In genomic region chr17:2393184-2393953, GRCh38 we compare ENCODE assay signal across 8 cellular contexts. TPM values are rescaled to one million over a fixed set of nuclear protein-coding genes. Genes with fewer than 3 reads are reported as not detected.
A peak's percentile ranks its signal among the peaks of the same experiment; 100 is the strongest.
DNase-seq lines count a peak whose midpoint lies in the region; ATAC-seq and TF ChIP-seq lines count a peak whose summit lies in the region.

No MANE protein-coding gene starts in this region.

- peaks cover 16% of the 10 kb centered on the region for H3K36me3 ChIP-seq in DOHH2 (ENCODE audit: control insufficient read depth, low read length)
- peaks cover 0 to 9% (median 4%) of the 10 kb centered on the region in 4 donors for H3K36me3 ChIP-seq in stomach

- peaks cover 67% of the 10 kb centered on the region for H3K4me1 Mint-ChIP-seq in neural crest cell

- H3K27me3 ChIP-seq in DOHH2 (ENCODE audit: control insufficient read depth, low read length) (no peaks in the 10 kb centered on the region), stomach (no peaks in the 10 kb centered on the region)

- H4K20me1 ChIP-seq in DOHH2 (ENCODE audit: control insufficient read depth, insufficient read depth, low read depth, low read length): no peaks in the 10 kb centered on the region; the same call in 1 of the 2 replicates

- TF ChIP-seq CTCF in DOHH2 (IDR thresholded peaks at IDR 0.05; ENCODE audit: low read depth, low read length, poor library complexity, severe bottlenecking) (no peak), fibroblast of villous mesenchyme (IDR thresholded peaks at IDR 0.05; ENCODE audit: insufficient read depth, low read depth, low read length) (no peak), neural crest cell (conservative IDR thresholded peaks at IDR 0.05) (no peak), stomach (IDR thresholded peaks at IDR 0.05) (no peak)

- intact Hi-C loops in stomach (cut with DNase I; ENCODE audit: low total_unique reads): no loop called here

- H3K4me1 ChIP-seq in DOHH2 (ENCODE audit: control insufficient read depth, low read length): peaks cover 55% of the 10 kb centered on the region
- peaks cover 55 to 83% (median 77%) of the 10 kb centered on the region in 4 donors for H3K4me1 ChIP-seq in stomach

- ATAC-seq in GM21576 (IDR thresholded peaks at IDR 0.05; ENCODE audit: unreplicated experiment): peak; percentile 35

- DNase-seq in activated gamma-delta T cell (lab: John Stamatoyannopoulos, UW) (peak; percentile 91), fibroblast of villous mesenchyme (ENCODE audit: low read depth) (peak; percentile 87), neural crest cell (ENCODE audit: low read depth, low spot score) (peak; percentile 69), stomach (peak; percentile 95)

- no peaks in the 10 kb centered on the region for H3K9me3 Mint-ChIP-seq in neural crest cell

- peaks cover 6% of the 10 kb centered on the region for H3F3A ChIP-seq in DOHH2 (ENCODE audit: control insufficient read depth, insufficient read depth)

- peaks cover 5% of the 10 kb centered on the region for H3K36me3 Mint-ChIP-seq in neural crest cell (ENCODE audit: low read depth)

- H3K4me3 Mint-ChIP-seq in neural crest cell: peak overlapping the region; percentile 82

- peak overlapping the region; percentile 88 for H3K4me2 ChIP-seq in DOHH2 (ENCODE audit: low read length)

- TF ChIP-seq RAD21 in Ishikawa (IDR thresholded peaks at IDR 0.05; ENCODE audit: low read depth): no peak

- H3K79me2 ChIP-seq in DOHH2 (ENCODE audit: control insufficient read depth, low read length): peaks cover 66% of the 10 kb centered on the region

- TF ChIP-seq POLR2A in Raji (IDR thresholded peaks at IDR 0.05; ENCODE audit: insufficient read depth, low read depth, low read length): peak; percentile 64
- peak in 2 of 4 donors; percentile 8 to 39 for TF ChIP-seq POLR2A in stomach (IDR thresholded peaks at IDR 0.05)

- H3K9me2 ChIP-seq in DOHH2 (replicated peaks; ENCODE audit: control insufficient read depth, low read length): no peaks in the 10 kb centered on the region

- TF ChIP-seq EP300 in Ishikawa (IDR thresholded peaks at IDR 0.05; ENCODE audit: borderline replicate concordance): no peak
- no peak for TF ChIP-seq EP300 in stomach (IDR thresholded peaks at IDR 0.05)

- no peaks in the 10 kb centered on the region for H3K9me3 ChIP-seq in DOHH2 (ENCODE audit: control insufficient read depth, insufficient read depth, low read length)
- H3K9me3 ChIP-seq in stomach: no peaks in the 10 kb centered on the region

- WGBS in stomach, 5 donors: 0 to 1% (median 0%) methylated on average over 16 to 99 of the region's 99 CpGs; no CpG with 5 or more reads in 1 of the 5 donors

- peak overlapping the region; percentile 92 for H3K27ac ChIP-seq in DOHH2 (ENCODE audit: low read depth, low read length)
- H3K27ac ChIP-seq in stomach: peak overlapping the region; percentile 88 to 100 (median 99)

- H3K27ac Mint-ChIP-seq in neural crest cell (ENCODE audit: unreplicated experiment): peak overlapping the region; percentile 96

- peaks cover 6% of the 10 kb centered on the region for H3K27me3 Mint-ChIP-seq in neural crest cell (ENCODE audit: low read depth)

- peak overlapping the region; percentile 79 for H3K4me3 ChIP-seq in DOHH2 (ENCODE audit: low read length)
- peak overlapping the region; percentile 72 for H3K4me3 ChIP-seq in fibroblast of villous mesenchyme (ENCODE audit: low read depth, low read length)
- H3K4me3 ChIP-seq in stomach: peak overlapping the region; percentile 68 to 82 (median 75)

TF ChIP-seq in Ishikawa, 13 proteins besides CTCF, POLR2A, EP300 and RAD21:
- no peak for TF ChIP-seq FOXM1 (IDR thresholded peaks at IDR 0.05; ENCODE audit: borderline replicate concordance, low read depth)
- no peak; the same call in 1 of the 2 replicates for TF ChIP-seq TCF12 (IDR thresholded peaks at IDR 0.05; ENCODE audit: low read depth)
- no peak for TF ChIP-seq ZBTB7A (IDR thresholded peaks at IDR 0.05; ENCODE audit: low read depth)
- no peak for TF ChIP-seq CEBPB (IDR thresholded peaks at IDR 0.05)
- no peak for TF ChIP-seq REST (IDR thresholded peaks at IDR 0.05; ENCODE audit: low read depth)
- TF ChIP-seq CREB1 (IDR thresholded peaks at IDR 0.05; ENCODE audit: low read depth): peak; percentile 13; the same call in 1 of the 2 replicates
- TF ChIP-seq MAX (IDR thresholded peaks at IDR 0.05): peak; percentile 89
- TF ChIP-seq EGR1 (IDR thresholded peaks at IDR 0.05): no peak
- no peak for TF ChIP-seq NFIC (IDR thresholded peaks at IDR 0.05)
- TF ChIP-seq USF1 (IDR thresholded peaks at IDR 0.05): peak; percentile 82
- no peak for TF ChIP-seq YY1 (IDR thresholded peaks at IDR 0.05; ENCODE audit: low read depth)
- no peak; the same call in 1 of the 2 replicates for TF ChIP-seq TEAD4 (IDR thresholded peaks at IDR 0.05)
- no peak for TF ChIP-seq TAF1 (IDR thresholded peaks at IDR 0.05; ENCODE audit: low read depth)

RNA-seq across cellular contexts. Expression of gene MNT, which starts 7.5 kb away (rescaled TPM):
- total RNA-seq in fibroblast of villous mesenchyme (7.8 and 11.6 TPM in 2 replicates), neural crest cell (24.7 and 26.9 TPM in 2 replicates), stomach (10 to 100 TPM in 3 of 5 donors, 1 to 10 TPM in 2; 3.5 to 55.8 (median 18.2) TPM)
- 1 to 10 TPM; 5.2 to 7.9 (median 7.3) TPM for polyA plus RNA-seq in stomach

RNA-seq across cellular contexts. Expression of gene SGSM2, which starts 56.1 kb away (rescaled TPM):
- total RNA-seq in fibroblast of villous mesenchyme (29.6 and 29.8 TPM in 2 replicates), neural crest cell (92.1 and 102 TPM in 2 replicates), stomach (100 to 1,000 TPM in 1 of 5 donors, 10 to 100 TPM in 4; 48.5 to 224 (median 57.1) TPM)
- 10 to 100 TPM; 31.2 to 91.8 (median 41.5) TPM for polyA plus RNA-seq in stomach

RNA-seq across cellular contexts. Expression of gene TSR1, which starts 57.1 kb away (rescaled TPM):
- total RNA-seq in fibroblast of villous mesenchyme: 45.8 and 48.0 TPM in 2 replicates
- total RNA-seq in neural crest cell: 50.2 and 50.5 TPM in 2 replicates
- 10 to 100 TPM; 17.1 to 67.0 (median 33.8) TPM for total RNA-seq in stomach
- 10 to 100 TPM; 12.2 to 13.8 (median 12.4) TPM for polyA plus RNA-seq in stomach

Comparison
In these comparisons a context has a peak if more than half of its experiments do, and no peak if none do; other contexts are left out.
1. Peak in every context shown above with its lines: DNase-seq, ATAC-seq, H3K4me3 ChIP-seq and H3K27ac ChIP-seq.